Comparison of ENCODE assay signal across 20 cellular contexts in genomic region chr2:212416126-212416525, GRCh38.
"Had no signal": no experiment of that assay in that cellular context is flagged by ENCODE, and none has a peak within 500 bp of the region (broad histone marks: within the 10 kb centered on the region; RNA-seq: fewer than 3 reads in every experiment).

No MANE protein-coding gene starts in this region.

- H3K79me2 ChIP-seq: parathyroid adenoma had no signal

- H3K9ac ChIP-seq: parathyroid adenoma had no signal

- H3K9me3 Mint-ChIP-seq: activated B cell treated with CpG ODN at 0.5 μM for 24 hours; activated T-helper 1 cell treated with anti-CD3 and anti-CD28 coated beads, Interleukin-12 subunit alpha, Interleukin-12 subunit beta, Interleukin-2, Interleukin-4 antibody, amounts not matched to agents 30 ng/mL and 10 ng/mL and 1 ng/mL, durations not matched to agents 14 hours and 24 hours and 36 hours; memory B cell had no signal

- ATAC-seq: left ventricle myocardium superior; mucosa of descending colon; naive thymus-derived CD4-positive, alpha-beta T cell; SK-N-SH treated with all-trans-retinoic acid at 6 μM for 48 hours; stimulated activated naive CD8-positive, alpha-beta T cell treated with anti-CD3 and anti-CD28 coated beads, Interleukin-15, Interleukin-2, amounts not matched to agents 100 U/mL and 50 U/mL, for 24 hours; T-cell had no signal

- H3K36me3 Mint-ChIP-seq: activated CD4-positive, alpha-beta memory T cell treated with anti-CD3 and anti-CD28 coated beads for 36 hours; activated naive CD8-positive, alpha-beta T cell; memory B cell; naive thymus-derived CD4-positive, alpha-beta T cell; T-cell had no signal

- H3K4me3 ChIP-seq: cardiac muscle cell, mucosa of descending colon, suprapubic skin had no signal

- H3K27me3 ChIP-seq: cardiac muscle cell, suprapubic skin had no signal

- H3K27me3 Mint-ChIP-seq: activated B cell treated with CpG ODN at 0.5 μM for 24 hours; activated CD4-positive, alpha-beta memory T cell treated with anti-CD3 and anti-CD28 coated beads for 36 hours; activated naive CD8-positive, alpha-beta T cell; memory B cell; naive thymus-derived CD4-positive, alpha-beta T cell; T-cell had no signal

- H3K27ac ChIP-seq: cardiac muscle cell, parathyroid adenoma, suprapubic skin had no signal

- H3K9me3 ChIP-seq: mucosa of descending colon, suprapubic skin had no signal

- H3K4me3 Mint-ChIP-seq: activated B cell treated with CpG ODN at 0.5 μM for 24 hours; activated CD4-positive, alpha-beta memory T cell treated with anti-CD3 and anti-CD28 coated beads for 36 hours; activated naive CD8-positive, alpha-beta T cell; activated T-helper 1 cell treated with anti-CD3 and anti-CD28 coated beads, Interleukin-12 subunit alpha, Interleukin-12 subunit beta, Interleukin-2, Interleukin-4 antibody, amounts not matched to agents 30 ng/mL and 10 ng/mL and 1 ng/mL, durations not matched to agents 14 hours and 24 hours and 36 hours; memory B cell; naive thymus-derived CD4-positive, alpha-beta T cell; T-cell had no signal

- H3K27ac Mint-ChIP-seq: activated B cell treated with CpG ODN at 0.5 μM for 24 hours; activated CD4-positive, alpha-beta memory T cell treated with anti-CD3 and anti-CD28 coated beads for 36 hours; activated naive CD8-positive, alpha-beta T cell; activated T-helper 1 cell treated with anti-CD3 and anti-CD28 coated beads, Interleukin-12 subunit alpha, Interleukin-12 subunit beta, Interleukin-2, Interleukin-4 antibody, amounts not matched to agents 30 ng/mL and 10 ng/mL and 1 ng/mL, durations not matched to agents 14 hours and 24 hours and 36 hours; memory B cell; naive thymus-derived CD4-positive, alpha-beta T cell; T-cell had no signal

- H3K4me1 ChIP-seq: parathyroid adenoma, suprapubic skin had no signal

- H3K4me1 Mint-ChIP-seq: activated B cell treated with CpG ODN at 0.5 μM for 24 hours; memory B cell; naive thymus-derived CD4-positive, alpha-beta T cell; T-cell had no signal

- H3K36me3 ChIP-seq: cardiac muscle cell, suprapubic skin had no signal

- DNase-seq: activated B cell treated with CpG ODN at 0.5 μM for 24 hours; activated CD4-positive, alpha-beta memory T cell treated with anti-CD3 and anti-CD28 coated beads for 36 hours; activated CD4-positive, alpha-beta T cell treated with anti-CD3 and anti-CD28 coated beads for 4 hours; activated T-cell treated with anti-CD3 and anti-CD28 coated beads for 4 hours; left ventricle myocardium superior; mucosa of descending colon; naive thymus-derived CD4-positive, alpha-beta T cell; stimulated activated CD4-positive, alpha-beta T cell treated with anti-CD3 and anti-CD28 coated beads, Interleukin-12 subunit alpha, Interleukin-12 subunit beta, amount 100 ng/mL, for 4 hours; stimulated activated CD4-positive, alpha-beta T cell treated with anti-CD3 and anti-CD28 coated beads, Interleukin-1b, Interleukin-23, amount 100 ng/mL, for 48 hours; stimulated activated CD8-positive, alpha-beta memory T cell treated with anti-CD3 and anti-CD28 coated beads, Interleukin-4, amount 100 ng/mL, for 48 hours; stimulated activated naive CD8-positive, alpha-beta T cell treated with anti-CD3 and anti-CD28 coated beads, Interleukin-15, Interleukin-2, amounts not matched to agents 100 U/mL and 50 U/mL, for 24 hours; T-cell; trophoblast cell had no signal

- H2AFZ ChIP-seq: parathyroid adenoma had no signal
